In genomic region chr3:81643721-81644120, GRCh38 we compare ENCODE assay signal across 9 cellular contexts.
DNase-seq lines count a peak whose midpoint lies in the region; ATAC-seq and TF ChIP-seq lines count a peak whose summit lies in the region.
"Had no signal": no experiment of that assay in that cellular context is flagged by ENCODE, and none has a peak within 500 bp of the region (broad histone marks: within the 10 kb centered on the region; RNA-seq: fewer than 3 reads in every experiment).

No MANE protein-coding gene starts in this region.

- CTCF ChIA-PET in A673 (lab: Charles Lee): no interaction called here

- in situ Hi-C loops in HAP-1 (cut with MboI; ENCODE audit: low sequenced_read_pairs) (no loop called here), SK-MEL-5 (cut with HindIII; ENCODE audit: low pct_unique_long_range_greater_than_20kb, low sequenced_read_pairs) (no loop called here)

- DNase-seq in A673 (ENCODE audit: low spot score) (peak; percentile 58), HAP-1 (ENCODE audit: low spot score in 2 of 2) (peak; percentile 38 to 56), SK-MEL-5 (ENCODE audit: low read depth, low spot score) (peak; percentile 46), left cardiac atrium (no peak), NK-92 (lab: John Stamatoyannopoulos, UW; ENCODE audit: unreplicated experiment) (no peak), thyroid gland (no peak)

- no TSS peak for BruUV-seq in A673 (replicated peaks; lab: Mats Ljungman, UMichigan)

- H3K9me3 ChIP-seq in A673 (ENCODE audit: low read depth, low read length, poor library complexity, severe bottlenecking): no peaks in the 10 kb centered on the region
- no peaks in the 10 kb centered on the region for H3K9me3 ChIP-seq in HAP-1
- no peaks in the 10 kb centered on the region for H3K9me3 ChIP-seq in thyroid gland

- no peak overlapping the region for H3K27ac ChIP-seq in A673 (ENCODE audit: low read depth, low read length, poor library complexity, severe bottlenecking)
- H3K27ac ChIP-seq in thyroid gland: no peak overlapping the region
- H3K27ac ChIP-seq: skin epidermis had no signal

- ATAC-seq in left cardiac atrium: peak; percentile 36 to 70
- no peak for ATAC-seq in GM21390 (IDR thresholded peaks at IDR 0.05; ENCODE audit: unreplicated experiment)
- ATAC-seq in GM19328 (IDR thresholded peaks at IDR 0.05; ENCODE audit: unreplicated experiment): no peak

- H3K4me1 ChIP-seq in A673 (ENCODE audit: insufficient read depth, low read length, poor library complexity, severe bottlenecking) (no peaks in the 10 kb centered on the region), HAP-1 (no peaks in the 10 kb centered on the region), thyroid gland (no peaks in the 10 kb centered on the region)

- H3K4me3 ChIP-seq in A673 (ENCODE audit: low read depth, low read length, poor library complexity, severe bottlenecking): no peak overlapping the region
- H3K4me3 ChIP-seq in HAP-1: no peak overlapping the region
- no peak overlapping the region for H3K4me3 ChIP-seq in thyroid gland (replicated peaks in 1 of 3)
- H3K4me3 ChIP-seq: skin epidermis had no signal

- no peak for TF ChIP-seq POLR2A in thyroid gland (IDR thresholded peaks at IDR 0.05)

- H3K36me3 ChIP-seq in A673 (ENCODE audit: insufficient read depth, low read length, poor library complexity, severe bottlenecking) (no peaks in the 10 kb centered on the region), HAP-1 (replicated peaks) (no peaks in the 10 kb centered on the region), thyroid gland (no peaks in the 10 kb centered on the region)

- WGBS in thyroid gland, 2 donors: 83 to 87% methylated on average over 2 of the region's 2 CpGs

- H3K27me3 ChIP-seq in A673 (replicated peaks; ENCODE audit: insufficient read depth, low read depth, low read length, poor library complexity) (no peaks in the 10 kb centered on the region), HAP-1 (ENCODE audit: low read depth) (no peaks in the 10 kb centered on the region), thyroid gland (no peaks in the 10 kb centered on the region)

- POLR2A ChIA-PET in A673 (lab: Charles Lee; ENCODE audit: low non-redundant PET): no interaction called here

- intact Hi-C loops in A673 (cut with micrococcal nuclease; ENCODE audit: unreplicated experiment): loop anchor here (2.0 to 5.0 kb wide), 4 partner anchors 61 to 341 kb away; no protein-coding TSS in a partner anchor
- intact Hi-C loops in left cardiac atrium (cut with DNase I): loop anchor here in 1 of 2 donors (5.0 kb wide), 1 partner anchor 226 kb away; no protein-coding TSS in a partner anchor
- intact Hi-C loops in thyroid gland (cut with DNase I): no loop called here

- TF ChIP-seq CTCF in A673 (conservative IDR thresholded peaks at IDR 0.05; ENCODE audit: low read depth, low read length) (peak; percentile 52), thyroid gland (IDR thresholded peaks at IDR 0.05) (peak in 2 of 6 experiments; percentile 11 to 23)

Comparison
In these comparisons a context has a peak if more than half of its experiments do, and no peak if none do; other contexts are left out.
1. DNase-seq: peak in A673 (single experiment), HAP-1 (2 of 2) and SK-MEL-5 (single experiment); none in left cardiac atrium (single experiment), NK-92 (single experiment) and thyroid gland (0 of 2).
2. ATAC-seq: peak in left cardiac atrium (2 of 2); none in GM21390 (single experiment) and GM19328 (single experiment).